In genomic region chr14:79693935-79694334, GRCh38 we compare ENCODE assay signal across 29 cellular contexts.
"Had no signal": no experiment of that assay in that cellular context is flagged by ENCODE, and none has a peak within 500 bp of the region (broad histone marks: within the 10 kb centered on the region; RNA-seq: fewer than 3 reads in every experiment).

No MANE protein-coding gene starts in this region.

- H3K79me2 ChIP-seq: parathyroid adenoma had no signal

- H3K27me3 Mint-ChIP-seq: naive thymus-derived CD4-positive, alpha-beta T cell; natural killer cell treated with Interleukin-12 subunit alpha and Interleukin-12 subunit beta and Interleukin-15 and Interleukin-18, amount 100 ng/mL, for 72 hours; stimulated activated naive B cell treated with anti-CD40 and anti-IgM and Interleukin-4, amounts not matched to agents 10 μg/mL and 1 μg/mL and 100 μg/mL, for 72 hours had no signal

- H3K9ac ChIP-seq: parathyroid adenoma had no signal

- H3K9me3 Mint-ChIP-seq: neural crest cell; stimulated activated naive B cell treated with anti-CD40 and anti-IgM and Interleukin-4, amounts not matched to agents 10 μg/mL and 1 μg/mL and 100 μg/mL, for 72 hours had no signal

- H3K27me3 ChIP-seq: left lung, neutrophil, right atrium auricular region, right lobe of liver, stomach, testis, thyroid gland, transverse colon, upper lobe of left lung, vagina had no signal

- H3K27ac ChIP-seq: left lung, lower lobe of right lung, neutrophil, parathyroid adenoma, right atrium auricular region, right lobe of liver, skin epidermis, stomach, testis, thyroid gland, transverse colon, upper lobe of left lung, vagina had no signal

- H3K4me3 ChIP-seq: left lung, lower lobe of right lung, right atrium auricular region, right lobe of liver, skin epidermis, stomach, testis, thyroid gland, transverse colon, upper lobe of left lung, vagina had no signal

- H3K4me3 Mint-ChIP-seq: immature natural killer cell; naive thymus-derived CD4-positive, alpha-beta T cell; natural killer cell treated with Interleukin-12 subunit alpha and Interleukin-12 subunit beta and Interleukin-15 and Interleukin-18, amount 100 ng/mL, for 72 hours; neural crest cell; stimulated activated naive B cell treated with anti-CD40 and anti-IgM and Interleukin-4, amounts not matched to agents 10 μg/mL and 1 μg/mL and 100 μg/mL, for 72 hours had no signal

- H3K36me3 Mint-ChIP-seq: immature natural killer cell; naive thymus-derived CD4-positive, alpha-beta T cell; natural killer cell treated with Interleukin-12 subunit alpha and Interleukin-12 subunit beta and Interleukin-15 and Interleukin-18, amount 100 ng/mL, for 72 hours; stimulated activated naive B cell treated with anti-CD40 and anti-IgM and Interleukin-4, amounts not matched to agents 10 μg/mL and 1 μg/mL and 100 μg/mL, for 72 hours had no signal

- H3K36me3 ChIP-seq: left lung, lower lobe of right lung, neutrophil, right atrium auricular region, right lobe of liver, stomach, thyroid gland, transverse colon, upper lobe of left lung, vagina had no signal

- DNase-seq: hippocampal formation; immature natural killer cell; kidney; left colon; left lung; lower lobe of right lung; mammary epithelial cell; mesenchymal stem cell; naive thymus-derived CD4-positive, alpha-beta T cell; occipital lobe; right lobe of liver; stimulated activated CD4-positive, alpha-beta T cell treated with anti-CD3 and anti-CD28 coated beads, Interleukin-12 subunit alpha, Interleukin-12 subunit beta, amount 100 ng/mL, for 4 hours; stimulated activated CD4-positive, alpha-beta T cell treated with anti-CD3 and anti-CD28 coated beads, Interleukin-15, amount 100 ng/mL, for 24 hours; stimulated activated CD4-positive, alpha-beta T cell treated with anti-CD3 and anti-CD28 coated beads, Interleukin-2, amount 100 ng/mL, for 24 hours; stimulated activated CD4-positive, alpha-beta T cell treated with anti-CD3 and anti-CD28 coated beads, Interleukin-4, amount 100 ng/mL, for 1 hour; stimulated activated naive B cell treated with anti-CD40 and anti-IgM and Interleukin-4, amounts not matched to agents 10 μg/mL and 1 μg/mL and 100 μg/mL, for 72 hours; stimulated activated naive CD8-positive, alpha-beta T cell treated with anti-CD3 and anti-CD28 coated beads, Interleukin-15, Interleukin-2, amounts not matched to agents 100 U/mL and 50 U/mL, for 24 hours; stomach; testis; thyroid gland; transverse colon; upper lobe of left lung had no signal

- H3K4me1 Mint-ChIP-seq: immature natural killer cell; naive thymus-derived CD4-positive, alpha-beta T cell; stimulated activated naive B cell treated with anti-CD40 and anti-IgM and Interleukin-4, amounts not matched to agents 10 μg/mL and 1 μg/mL and 100 μg/mL, for 72 hours had no signal

- H2AFZ ChIP-seq: parathyroid adenoma had no signal

- H3K27ac Mint-ChIP-seq: immature natural killer cell; naive thymus-derived CD4-positive, alpha-beta T cell; natural killer cell treated with Interleukin-12 subunit alpha and Interleukin-12 subunit beta and Interleukin-15 and Interleukin-18, amount 100 ng/mL, for 72 hours; stimulated activated naive B cell treated with anti-CD40 and anti-IgM and Interleukin-4, amounts not matched to agents 10 μg/mL and 1 μg/mL and 100 μg/mL, for 72 hours had no signal

- H3K9me3 ChIP-seq: left lung, lower lobe of right lung, neutrophil, right atrium auricular region, right lobe of liver, stomach, testis, thyroid gland, transverse colon, upper lobe of left lung, vagina had no signal

- ATAC-seq: left colon; left lung; lower lobe of right lung; naive thymus-derived CD4-positive, alpha-beta T cell; natural killer cell treated with Interleukin-12 subunit alpha and Interleukin-12 subunit beta and Interleukin-15 and Interleukin-18, amount 100 ng/mL, for 72 hours; right lobe of liver; stimulated activated naive B cell treated with anti-CD40 and anti-IgM and Interleukin-4, amounts not matched to agents 10 μg/mL and 1 μg/mL and 100 μg/mL, for 72 hours; stimulated activated naive CD8-positive, alpha-beta T cell treated with anti-CD3 and anti-CD28 coated beads, Interleukin-15, Interleukin-2, amounts not matched to agents 100 U/mL and 50 U/mL, for 24 hours had no signal

- H3K4me1 ChIP-seq: left lung, lower lobe of right lung, parathyroid adenoma, right atrium auricular region, right lobe of liver, testis, thyroid gland, transverse colon, upper lobe of left lung, vagina had no signal
